Comparison of ENCODE assay signal across 8 cellular contexts in genomic region chr18:657998-658946, GRCh38. TPM values are rescaled to one million over a fixed set of nuclear protein-coding genes. Genes with fewer than 3 reads are reported as not detected.
A peak's percentile ranks its signal among the peaks of the same experiment; 100 is the strongest.
DNase-seq lines count a peak whose midpoint lies in the region; ATAC-seq, FAIRE-seq and TF ChIP-seq lines count a peak whose summit lies in the region.

No MANE protein-coding gene starts in this region.

- H3K9me3 ChIP-seq in neuron (ENCODE audit: low read length) (peaks cover 22% of the 10 kb centered on the region), thoracic aorta (no peaks in the 10 kb centered on the region)

- H3K36me3 ChIP-seq in neuron (ENCODE audit: insufficient read depth, low read length), result peaks cover 32% of the 10 kb centered on the region
- H3K36me3 ChIP-seq in thoracic aorta, result no peaks in the 10 kb centered on the region

- peak; percentile 86 for DNase-seq in GF-D8 (lab: John Stamatoyannopoulos, UW)
- peak; percentile 86 for DNase-seq in H54 (ENCODE audit: insufficient read length, low spot score)
- peak; percentile 86 to 91 for DNase-seq in Kasumi-1 (lab: John Stamatoyannopoulos, UW)
- peak; percentile 78 for DNase-seq in RCC 7860 (ENCODE audit: low spot score)
- DNase-seq in activated naive CD4-positive, alpha-beta T cell treated with Interleukin-2 at 50 U/mL for 16 hours, result peak; percentile 60
- peak; percentile 64 for DNase-seq in germinal center (ENCODE audit: low spot score)
- DNase-seq in thoracic aorta (ENCODE audit: low spot score), result peak; percentile 45

- peak; percentile 6 for FAIRE-seq in H54 (lab: Jason Lieb, UNC)
- FAIRE-seq in RCC 7860 (lab: Jason Lieb, UNC), result peak; percentile 40

- no peaks in the 10 kb centered on the region for H3K27me3 ChIP-seq in neuron (ENCODE audit: insufficient read depth, low read length)
- H3K27me3 ChIP-seq in thoracic aorta (replicated peaks; ENCODE audit: insufficient read depth), result no peaks in the 10 kb centered on the region

- no peak for TF ChIP-seq CTCF in thoracic aorta (IDR thresholded peaks at IDR 0.05)

- peak overlapping the region; percentile 53 for H3K4me3 ChIP-seq in neuron (ENCODE audit: low read length)
- peak overlapping the region; percentile 90 for H3K4me3 ChIP-seq in thoracic aorta

- peak overlapping the region; percentile 60 for H2AFZ ChIP-seq in neuron (ENCODE audit: low read depth, low read length)

- H3K4me1 ChIP-seq in neuron (ENCODE audit: insufficient read depth, low read length) (peaks cover 7% of the 10 kb centered on the region), thoracic aorta (ENCODE audit: control insufficient read depth in 1 of 2, low read depth in 2 of 2) (peaks cover 0 to 10% of the 10 kb centered on the region in 2 donors)

- peak; percentile 44; the same call in 1 of the 2 replicates for TF ChIP-seq POLR2A in H54 (IDR thresholded peaks at IDR 0.05; ENCODE audit: low read depth, low read length)

- peak overlapping the region in 1 of 2 donors; percentile 15 for H3K27ac ChIP-seq in thoracic aorta

- peak; percentile 51 for ATAC-seq in thoracic aorta (ENCODE audit: insufficient number of reproducible peaks, low FRiP score, low read depth)

RNA-seq across cellular contexts. Expression of gene TYMS, which starts 0.8 kb away (rescaled TPM):
- total RNA-seq in thoracic aorta, result 1 to 10 TPM; 1.2 to 8.2 TPM

RNA-seq across cellular contexts. Expression of gene ENOSF1, which starts 54.2 kb away (rescaled TPM):
- total RNA-seq in thoracic aorta, result 10 to 100 TPM; 77.8 to 85.9 TPM
